Comparison of ENCODE assay signal across 18 cellular contexts in the genomic region with DNA sequence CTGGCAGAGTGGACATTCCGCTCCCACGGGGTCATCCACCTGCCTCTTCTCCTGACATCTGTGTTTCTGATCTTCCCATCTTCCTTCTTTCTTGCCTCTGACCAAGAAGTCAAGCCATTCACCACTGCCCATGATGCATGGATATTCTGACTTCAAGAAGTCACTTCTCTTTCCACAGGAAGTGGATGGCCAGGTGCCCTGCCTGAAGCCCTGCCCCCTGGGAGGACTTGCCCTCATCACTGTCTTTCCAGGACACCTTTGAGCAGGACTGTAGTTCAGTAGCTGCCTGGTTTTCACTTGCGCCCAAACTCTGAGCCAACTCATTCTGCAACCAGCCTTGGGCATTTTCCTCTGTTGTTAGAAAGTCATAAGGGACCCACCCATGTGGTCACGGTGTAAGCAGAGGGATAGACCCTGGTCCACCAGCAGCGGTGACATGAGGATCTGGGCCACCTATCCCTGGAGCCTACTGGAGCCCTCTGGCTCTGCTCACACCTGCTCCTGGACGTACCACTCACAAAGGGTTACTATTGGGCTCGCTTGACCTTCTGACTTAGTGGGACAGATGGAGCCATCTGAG. TPM values are rescaled to one million over a fixed set of nuclear protein-coding genes. Genes with fewer than 3 reads are reported as not detected.
A peak's percentile ranks its signal among the peaks of the same experiment; 100 is the strongest.
DNase-seq lines count a peak whose midpoint lies in the region; ATAC-seq and TF ChIP-seq lines count a peak whose summit lies in the region.
"Had no signal": no experiment of that assay in that cellular context is flagged by ENCODE, and none has a peak within 500 bp of the region (broad histone marks: within the 10 kb centered on the region; RNA-seq: fewer than 3 reads in every experiment).

No MANE protein-coding gene starts in this region.

- H3K4me1 ChIP-seq in right cardiac atrium (ENCODE audit: control insufficient read depth, insufficient read depth, low read length) (peaks cover 3% of the 10 kb centered on the region), heart right ventricle (peaks cover 0 to 54% (median 4%) of the 10 kb centered on the region in 9 donors), smooth muscle cell (ENCODE audit: low read depth) (peaks cover 6% of the 10 kb centered on the region)
- H3K4me1 ChIP-seq: testis had no signal

- H3K36me3 Mint-ChIP-seq in activated CD8-positive, alpha-beta T cell treated with anti-CD3 and anti-CD28 coated beads, Interleukin-2, amount 10 ng/mL, durations not matched to agents 7 days and 5 days (ENCODE audit: low read depth) = peaks cover 86% of the 10 kb centered on the region
- H3K36me3 Mint-ChIP-seq in naive B cell = peaks cover 35% of the 10 kb centered on the region in 2 donors

- no peaks in the 10 kb centered on the region for H3F3A ChIP-seq in smooth muscle cell (ENCODE audit: low read depth)

- H3K9me3 ChIP-seq in right cardiac atrium (ENCODE audit: control insufficient read depth, low read length) (no peaks in the 10 kb centered on the region), heart right ventricle (peaks cover 0 to 7% (median 0%) of the 10 kb centered on the region in 11 donors), smooth muscle cell (replicated peaks; ENCODE audit: low read depth) (no peaks in the 10 kb centered on the region)
- H3K9me3 ChIP-seq: Peyer's patch, testis had no signal

- ATAC-seq in right cardiac atrium = no peak
- ATAC-seq in heart right ventricle = no peak
- no peak for ATAC-seq in activated CD8-positive, alpha-beta T cell treated with anti-CD3 and anti-CD28 coated beads, Interleukin-2, amount 10 ng/mL, durations not matched to agents 7 days and 5 days
- ATAC-seq in naive B cell (ENCODE audit: low read depth in 2 of 2) = no peak
- ATAC-seq in HG03460 (IDR thresholded peaks at IDR 0.05; ENCODE audit: unreplicated experiment) = no peak

- H3K27me3 ChIP-seq in right cardiac atrium (ENCODE audit: control insufficient read depth, insufficient read depth) (no peaks in the 10 kb centered on the region), heart right ventricle (peaks cover 0 to 51% (median 28%) of the 10 kb centered on the region in 7 donors), smooth muscle cell (ENCODE audit: low read depth) (peaks cover 4% of the 10 kb centered on the region)
- H3K27me3 ChIP-seq: Peyer's patch, testis had no signal

- H3K27ac Mint-ChIP-seq in activated CD8-positive, alpha-beta T cell treated with anti-CD3 and anti-CD28 coated beads, Interleukin-2, amount 10 ng/mL, durations not matched to agents 7 days and 5 days = peak overlapping the region; percentile 22
- peak overlapping the region in 5 of 6 donors; percentile 37 to 95 (median 76) for H3K27ac Mint-ChIP-seq in naive B cell

- H3K4me1 Mint-ChIP-seq in activated CD8-positive, alpha-beta T cell treated with anti-CD3 and anti-CD28 coated beads, Interleukin-2, amount 10 ng/mL, durations not matched to agents 7 days and 5 days (ENCODE audit: low read depth) = peaks cover 84% of the 10 kb centered on the region
- H3K4me1 Mint-ChIP-seq in naive B cell = peaks cover 67 to 87% (median 87%) of the 10 kb centered on the region in 3 donors

- CTCF ChIA-PET in activated CD8-positive, alpha-beta T cell treated with anti-CD3 and anti-CD28 coated beads, Interleukin-2, amount 10 ng/mL, durations not matched to agents 7 days and 5 days (lab: Charles Lee) = interaction anchor here (1.7 kb wide), 1 partner anchor 11 kb away, joined by 7 read pairs; no protein-coding TSS in a partner anchor

- H3K79me2 ChIP-seq in smooth muscle cell (ENCODE audit: low read depth) = no peaks in the 10 kb centered on the region

- H3K36me3 ChIP-seq in heart right ventricle (peaks cover 0 to 81% (median 0%) of the 10 kb centered on the region in 9 donors), smooth muscle cell (ENCODE audit: low read depth) (no peaks in the 10 kb centered on the region)
- H3K36me3 ChIP-seq: Peyer's patch had no signal

- no peaks in the 10 kb centered on the region for H4K20me1 ChIP-seq in smooth muscle cell (ENCODE audit: low read depth)

- H3K4me3 Mint-ChIP-seq in activated CD8-positive, alpha-beta T cell treated with anti-CD3 and anti-CD28 coated beads, Interleukin-2, amount 10 ng/mL, durations not matched to agents 7 days and 5 days = no peak overlapping the region
- peak overlapping the region in 2 of 8 donors; percentile 25 to 48 for H3K4me3 Mint-ChIP-seq in naive B cell

- no peak overlapping the region for H3K27ac ChIP-seq in right cardiac atrium (ENCODE audit: low read length)
- no peak overlapping the region for H3K27ac ChIP-seq in heart right ventricle
- no peak overlapping the region for H3K27ac ChIP-seq in smooth muscle cell (ENCODE audit: low read depth)
- H3K27ac ChIP-seq: KMS-11, Peyer's patch, testis had no signal

- no peak overlapping the region for H3K4me3 ChIP-seq in right cardiac atrium (ENCODE audit: low read length)
- H3K4me3 ChIP-seq in heart right ventricle = no peak overlapping the region
- no peak overlapping the region for H3K4me3 ChIP-seq in smooth muscle cell
- H3K4me3 ChIP-seq: Peyer's patch, testis had no signal

- POLR2A ChIA-PET in activated CD8-positive, alpha-beta T cell treated with anti-CD3 and anti-CD28 coated beads, Interleukin-2, amount 10 ng/mL, durations not matched to agents 7 days and 5 days (lab: Charles Lee) = no interaction called here

- H3K4me2 ChIP-seq in smooth muscle cell = no peak overlapping the region
- H3K4me2 ChIP-seq: KMS-11 had no signal

- DNase-seq in right cardiac atrium = peak in 2 of 3 donors; percentile 14 to 19
- no peak for DNase-seq in heart right ventricle
- DNase-seq in activated CD8-positive, alpha-beta T cell treated with anti-CD3 and anti-CD28 coated beads, Interleukin-2, amount 10 ng/mL, durations not matched to agents 7 days and 5 days = no peak
- no peak for DNase-seq in naive B cell
- DNase-seq in NCI-H1105 treated with DMSO at 0.1 percent for 48 hours (lab: John Stamatoyannopoulos, UW) = no peak
- DNase-seq in smooth muscle cell (lab: John Stamatoyannopoulos, UW; ENCODE audit: unreplicated experiment) = no peak
- DNase-seq: activated CD8-positive, alpha-beta memory T cell treated with anti-CD3 and anti-CD28 coated beads, Interleukin-2, amount 50 U/mL, for 4 hours; GOT3; mesenchymal stem cell; NCI-H2029; NCI-H446; Peyer's patch; T1000; testis had no signal

- WGBS in right cardiac atrium = 92% methylated on average over 7 of the region's 7 CpGs
- WGBS in heart right ventricle, 2 donors = 89 to 97% methylated on average over 7 of the region's 7 CpGs
- WGBS in smooth muscle cell (ENCODE audit: low lambda C conversion rate) = 92% methylated on average over 7 of the region's 7 CpGs

- intact Hi-C loops in right cardiac atrium (cut with DNase I) (no loop called here), heart right ventricle (cut with DNase I) (no loop called here)

- TF ChIP-seq CTCF in heart right ventricle (IDR thresholded peaks at IDR 0.05) (no peak), smooth muscle cell (IDR thresholded peaks at IDR 0.05; ENCODE audit: borderline replicate concordance, insufficient read depth, poor library complexity, severe bottlenecking) (no peak)

- no peak overlapping the region for H2AFZ ChIP-seq in smooth muscle cell (ENCODE audit: low read depth)

- H3K9me3 Mint-ChIP-seq in activated CD8-positive, alpha-beta T cell treated with anti-CD3 and anti-CD28 coated beads, Interleukin-2, amount 10 ng/mL, durations not matched to agents 7 days and 5 days (ENCODE audit: insufficient read depth) = no peaks in the 10 kb centered on the region
- H3K9me3 Mint-ChIP-seq in naive B cell = peaks cover 0 to 8% (median 4%) of the 10 kb centered on the region in 7 donors

- no peaks in the 10 kb centered on the region for H3K27me3 Mint-ChIP-seq in activated CD8-positive, alpha-beta T cell treated with anti-CD3 and anti-CD28 coated beads, Interleukin-2, amount 10 ng/mL, durations not matched to agents 7 days and 5 days (ENCODE audit: low read depth)
- H3K27me3 Mint-ChIP-seq in naive B cell = no peaks in the 10 kb centered on the region

- H3K9ac ChIP-seq in smooth muscle cell (ENCODE audit: low read depth) = no peak overlapping the region
- H3K9ac ChIP-seq: KMS-11 had no signal

RNA-seq across cellular contexts. Expression of a gene that starts 6.9 kb away (rescaled TPM):
- 1 to 10 TPM; 5.1 to 7.0 (median 5.9) TPM for total RNA-seq in right cardiac atrium
- polyA plus RNA-seq in right cardiac atrium = 2.6 TPM
- 10 to 100 TPM in 1 of 10 donors, 1 to 10 TPM in 9; 1.8 to 29.3 (median 4.8) TPM for total RNA-seq in heart right ventricle
- 1 to 10 TPM; 2.1 to 4.0 TPM for polyA plus RNA-seq in heart right ventricle
- total RNA-seq in activated CD8-positive, alpha-beta T cell treated with anti-CD3 and anti-CD28 coated beads, Interleukin-2, amount 10 ng/mL, durations not matched to agents 7 days and 5 days = 100 to 1,000 TPM; 107 to 114 TPM
- polyA plus RNA-seq in naive B cell (ENCODE audit: low read depth in 6 of 6) = 10 to 100 TPM; 29.3 to 74.9 (median 46.1) TPM
- not detected in 2 replicates for total RNA-seq in smooth muscle cell
- polyA plus RNA-seq in smooth muscle cell = not detected in 2 replicates
- polyA plus RNA-seq: neural cell had no signal

RNA-seq across cellular contexts. Expression of a gene that starts 45.2 kb away (rescaled TPM):
- total RNA-seq in right cardiac atrium (1 to 10 TPM; 3.6 to 8.6 (median 5.7) TPM), heart right ventricle (10 to 100 TPM in 1 of 10 donors, 1 to 10 TPM in 9; 1.1 to 37.1 (median 3.5) TPM), smooth muscle cell (3.6 and 6.5 TPM in 2 replicates)
- polyA plus RNA-seq in right cardiac atrium (1.8 TPM), heart right ventricle (1 to 10 TPM; 1.4 to 5.0 TPM), naive B cell (ENCODE audit: low read depth in 6 of 6) (100 to 1,000 TPM; 671 to 842 (median 780) TPM), smooth muscle cell (3.3 and 4.0 TPM in 2 replicates)
- 1,000 to 10,000 TPM; 1,167 to 1,252 TPM for total RNA-seq in activated CD8-positive, alpha-beta T cell treated with anti-CD3 and anti-CD28 coated beads, Interleukin-2, amount 10 ng/mL, durations not matched to agents 7 days and 5 days
- total RNA-seq: SK-MEL-5 had no signal
- polyA plus RNA-seq: neural cell had no signal

Comparison
In these comparisons a context has a peak if more than half of its experiments do, and no peak if none do; other contexts are left out.
1. DNase-seq: peak in right cardiac atrium (2 of 3); none in heart right ventricle (0 of 2), activated CD8-positive, alpha-beta T cell treated with anti-CD3 and anti-CD28 coated beads, Interleukin-2, amount 10 ng/mL, durations not matched to agents 7 days and 5 days (single experiment), naive B cell (single experiment), NCI-H1105 treated with DMSO at 0.1 percent for 48 hours (single experiment) and smooth muscle cell (single experiment).
2. RNA of a gene that starts 45.2 kb away (total RNA-seq): 1,167 to 1,252 TPM in activated CD8-positive, alpha-beta T cell treated with anti-CD3 and anti-CD28 coated beads, Interleukin-2, amount 10 ng/mL, durations not matched to agents 7 days and 5 days; 3.6 to 8.6 TPM in right cardiac atrium, 1.1 to 37.1 TPM in heart right ventricle and 3.6 to 6.5 TPM in smooth muscle cell; every median in the first group is over 10 times any median in the second.